23 cellular contexts compared by ENCODE assay signal in the genomic region with DNA sequence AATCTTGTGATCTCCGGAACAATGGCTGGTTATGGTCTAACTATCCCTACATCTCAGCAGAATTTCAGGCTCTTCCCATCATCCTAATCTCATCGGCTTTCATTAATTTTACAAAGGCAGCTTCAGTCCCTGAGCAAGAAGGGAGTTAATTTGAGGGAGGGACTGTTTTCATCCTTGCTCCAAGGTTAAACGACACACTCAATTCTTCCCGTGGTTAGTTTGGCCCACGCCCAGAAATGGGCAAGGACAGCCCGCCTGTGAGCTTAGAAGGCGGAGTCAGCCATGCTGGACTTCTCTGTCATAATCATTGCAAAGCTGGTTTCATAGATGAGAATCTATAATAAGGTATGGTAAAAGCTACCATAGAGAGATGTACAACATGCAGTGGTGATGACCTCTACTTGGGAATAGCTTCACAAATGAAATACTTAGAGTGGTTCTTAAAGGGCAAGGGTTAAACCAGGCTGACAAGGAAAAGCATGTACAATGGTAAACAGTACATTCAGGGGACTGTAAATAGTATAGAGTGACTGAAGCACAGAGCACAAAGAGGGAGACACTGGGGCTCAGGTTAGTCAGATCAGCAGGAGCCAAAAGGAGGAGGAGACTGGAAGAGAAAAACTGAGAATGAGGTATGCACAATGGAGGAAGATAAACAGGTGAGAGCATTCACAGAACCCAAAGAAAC.
A peak's percentile ranks its signal among the peaks of the same experiment; 100 is the strongest.
DNase-seq lines count a peak whose midpoint lies in the region; ATAC-seq and TF ChIP-seq lines count a peak whose summit lies in the region.
"Had no signal": no experiment of that assay in that cellular context is flagged by ENCODE, and none has a peak within 500 bp of the region (broad histone marks: within the 10 kb centered on the region; RNA-seq: fewer than 3 reads in every experiment).

No MANE protein-coding gene starts in this region.

- H4K20me1 ChIP-seq in mammary epithelial cell (ENCODE audit: insufficient read depth, low read length) = no peaks in the 10 kb centered on the region

- no peaks in the 10 kb centered on the region for H3K27me3 ChIP-seq in mammary epithelial cell (ENCODE audit: insufficient read depth, low read length)
- H3K27me3 ChIP-seq: BLaER1 had no signal

- BruUV-seq in MCF 10A (replicated peaks; lab: Mats Ljungman, UMichigan) (no TSS peak), mammary epithelial cell (replicated peaks; lab: Mats Ljungman, UMichigan) (no TSS peak)

- no peaks in the 10 kb centered on the region for H3K79me2 ChIP-seq in mammary epithelial cell (ENCODE audit: insufficient read depth, low read length)

- peak; percentile 71 for ATAC-seq in left colon
- ATAC-seq: A549 had no signal

- H3K4me1 Mint-ChIP-seq in MCF 10A (ENCODE audit: insufficient read depth, unreplicated experiment) (no peaks in the 10 kb centered on the region), nephron progenitor cell (peaks cover 12% of the 10 kb centered on the region)

- H3K27me3 Mint-ChIP-seq in MCF 10A (ENCODE audit: insufficient read depth, unreplicated experiment) (no peaks in the 10 kb centered on the region), nephron progenitor cell (ENCODE audit: low read depth, poor library complexity) (peaks cover 3% of the 10 kb centered on the region)
- H3K27me3 Mint-ChIP-seq: CD4-positive, alpha-beta memory T cell had no signal

- no peaks in the 10 kb centered on the region for H3K9me3 Mint-ChIP-seq in MCF 10A (ENCODE audit: unreplicated experiment)
- H3K9me3 Mint-ChIP-seq in nephron progenitor cell = no peaks in the 10 kb centered on the region
- H3K9me3 Mint-ChIP-seq: HFFc6 had no signal

- H3K27ac Mint-ChIP-seq in MCF 10A (ENCODE audit: low read depth, unreplicated experiment) (no peak overlapping the region), nephron progenitor cell (no peak overlapping the region)
- H3K27ac Mint-ChIP-seq: CD4-positive, alpha-beta memory T cell; HFFc6 had no signal

- H3K9ac ChIP-seq in mammary epithelial cell (ENCODE audit: insufficient read depth, low read length) = no peak overlapping the region
- H3K9ac ChIP-seq: BLaER1 had no signal

- H3K36me3 Mint-ChIP-seq in MCF 10A (ENCODE audit: insufficient read depth, unreplicated experiment) = no peaks in the 10 kb centered on the region
- no peaks in the 10 kb centered on the region for H3K36me3 Mint-ChIP-seq in nephron progenitor cell (ENCODE audit: low read depth)

- in situ Hi-C loops in mammary epithelial cell (cut with MboI; ENCODE audit: low sequenced_read_pairs in 2 of 2) = no loop called here

- H3K9me3 ChIP-seq in mammary epithelial cell (replicated peaks; ENCODE audit: insufficient read depth, low read length) = no peaks in the 10 kb centered on the region
- H3K9me3 ChIP-seq: A549 had no signal

- H3K4me2 ChIP-seq in mammary epithelial cell (ENCODE audit: insufficient read depth, low read depth, low read length) = no peak overlapping the region
- H3K4me2 ChIP-seq: A549, BLaER1 had no signal

- intact Hi-C loops in MCF 10A (cut with micrococcal nuclease) (no loop called here), mammary epithelial cell (cut with micrococcal nuclease) (no loop called here), left colon (cut with DNase I, micrococcal nuclease) (no loop called here)

- H3K4me3 ChIP-seq in mammary epithelial cell (replicated peaks in 1 of 3; ENCODE audit: insufficient read depth in 1 of 3, low read depth in 2 of 3, low read length in 3 of 3) = no peak overlapping the region
- H3K4me3 ChIP-seq: A549, BLaER1, SK-N-MC had no signal

- WGBS in mammary epithelial cell (ENCODE audit: low coverage, missing lambda C conversion rate) = 72% methylated on average over 7 of the region's 7 CpGs

- dilution Hi-C loops in mammary epithelial cell (cut with HindIII; ENCODE audit: low sequenced_read_pairs) = no loop called here

- DNase-seq in MCF 10A (ENCODE audit: unreplicated experiment) = peak; percentile 31
- no peak for DNase-seq in mammary epithelial cell
- peak; percentile 73 for DNase-seq in NCI-H2227 treated with DMSO at 0.1 percent for 48 hours (lab: John Stamatoyannopoulos, UW)
- peak in 1 of 2 donors; percentile 35 for DNase-seq in left colon
- no peak for DNase-seq in activated effector memory CD4-positive, alpha-beta T cell treated with anti-CD3 and anti-CD28 coated beads, Interleukin-2, amount 50 U/mL, for 16 hours
- DNase-seq in nephron progenitor cell = no peak
- no peak for DNase-seq in effector CD8-positive, alpha-beta T cell (lab: John Stamatoyannopoulos, UW)
- DNase-seq: Calu3; CD4-positive, alpha-beta memory T cell; DMS79 treated with DMSO at 0.1 percent for 48 hours; H7; HFFc6; IMR-90; Karpas-422; MM.1S; NCI-H1092; NCI-H146; NCI-H2029 treated with DMSO at 0.1 percent for 48 hours; NCI-H524; Right ventricle myocardium superior had no signal

- H2AFZ ChIP-seq in mammary epithelial cell (ENCODE audit: low read depth, low read length) = no peak overlapping the region

- no peaks in the 10 kb centered on the region for H3K4me1 ChIP-seq in mammary epithelial cell (ENCODE audit: insufficient read depth, low read length)
- H3K4me1 ChIP-seq: A549, BLaER1 had no signal

- TF ChIP-seq CTCF in MCF 10A (IDR thresholded peaks at IDR 0.05; ENCODE audit: unreplicated experiment) (no peak), mammary epithelial cell (conservative IDR thresholded peaks at IDR 0.05 in 1 of 2, IDR thresholded peaks at IDR 0.05 in 1 of 2; ENCODE audit: extremely low read depth in 1 of 2, insufficient read depth in 1 of 2, low read depth in 1 of 2, low read length in 2 of 2) (no peak), nephron progenitor cell (IDR thresholded peaks at IDR 0.05) (no peak)

- POLR2A ChIA-PET in MCF 10A (lab: Yijun Ruan, JAX) = interaction anchor here (0.6 to 1.2 kb wide), 4 partner anchors 16 to 273 kb away, joined by 3 to 4 read pairs (median 4); no protein-coding TSS in a partner anchor

- H3K27ac ChIP-seq in mammary epithelial cell (ENCODE audit: insufficient read depth, low read depth, low read length) = no peak overlapping the region
- H3K27ac ChIP-seq: A549, BLaER1, SK-N-MC had no signal

- H3K36me3 ChIP-seq in mammary epithelial cell (ENCODE audit: insufficient read depth, low read length) = no peaks in the 10 kb centered on the region
- H3K36me3 ChIP-seq: BLaER1 had no signal

- no peak overlapping the region for H3K4me3 Mint-ChIP-seq in MCF 10A (ENCODE audit: unreplicated experiment)
- H3K4me3 Mint-ChIP-seq in nephron progenitor cell = no peak overlapping the region
- H3K4me3 Mint-ChIP-seq: HFFc6 had no signal

- CTCF ChIA-PET in MCF 10A (lab: Yijun Ruan, JAX) = interaction anchor here (0.6 to 2.1 kb wide), 3 partner anchors 8 to 53 kb away, joined by 3 to 6 read pairs (median 3); no protein-coding TSS in a partner anchor
- CTCF ChIA-PET in mammary epithelial cell (lab: Charles Lee; ENCODE audit: low non-redundant PET) = no interaction called here

Comparison
In these comparisons a context has a peak if more than half of its experiments do, and no peak if none do; other contexts are left out.
1. DNase-seq: peak in MCF 10A (single experiment) and NCI-H2227 treated with DMSO at 0.1 percent for 48 hours (single experiment); none in mammary epithelial cell (single experiment), activated effector memory CD4-positive, alpha-beta T cell treated with anti-CD3 and anti-CD28 coated beads, Interleukin-2, amount 50 U/mL, for 16 hours (single experiment), nephron progenitor cell (single experiment) and effector CD8-positive, alpha-beta T cell (single experiment).